ENCODE assay signal across 14 cellular contexts in the genomic region with DNA sequence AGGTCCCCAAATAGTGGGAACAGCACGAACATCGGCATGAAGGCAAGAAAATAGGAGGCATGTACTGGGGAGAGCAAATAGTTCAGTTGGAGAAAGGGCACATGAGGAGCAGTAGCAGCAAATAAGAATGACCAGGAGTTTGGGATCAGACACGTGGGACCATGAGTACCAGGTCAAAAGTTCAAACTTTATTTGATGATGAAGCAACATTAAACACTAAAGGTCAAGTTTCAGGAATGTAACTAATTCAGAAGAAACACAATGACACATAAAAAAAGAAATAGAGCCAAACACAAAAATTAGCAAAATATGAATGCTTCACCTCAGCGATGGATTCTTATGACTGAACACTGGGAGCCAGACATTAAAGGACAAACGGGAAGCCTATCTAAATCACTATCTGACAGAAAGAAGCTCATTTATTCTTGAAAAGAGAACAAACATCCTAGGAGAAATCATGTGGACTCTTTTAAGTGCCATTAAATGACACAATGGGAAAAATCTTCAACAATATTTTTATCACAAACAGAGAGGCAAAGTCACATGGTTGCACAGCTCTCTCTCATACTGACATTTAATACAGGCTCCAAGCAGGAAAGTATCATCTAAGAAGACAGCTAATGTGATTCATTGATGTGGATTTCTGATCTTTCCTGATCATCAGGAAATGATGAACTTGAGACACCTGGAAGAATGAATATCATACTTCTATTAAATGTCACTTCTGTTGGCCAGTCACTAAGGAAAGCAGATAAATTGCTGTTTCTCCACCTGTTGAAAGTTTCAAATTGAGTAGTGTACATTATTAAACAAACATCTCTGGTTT.
DNase-seq lines count a peak whose midpoint lies in the region; ATAC-seq lines count a peak whose summit lies in the region.
"Had no signal": no experiment of that assay in that cellular context is flagged by ENCODE, and none has a peak within 500 bp of the region (broad histone marks: within the 10 kb centered on the region; RNA-seq: fewer than 3 reads in every experiment).

No MANE protein-coding gene starts in this region.

- ATAC-seq in HG03442 (IDR thresholded peaks at IDR 0.05; ENCODE audit: unreplicated experiment) = no peak
- ATAC-seq: left cardiac atrium had no signal

- H3K4me3 ChIP-seq in skeletal muscle satellite cell (ENCODE audit: low read length) = peak overlapping the region; percentile 32
- H3K4me3 ChIP-seq: adrenal gland had no signal

- H3K4me2 ChIP-seq in skeletal muscle satellite cell (ENCODE audit: low read length) = peak overlapping the region; percentile 45

- H3K9ac ChIP-seq in skeletal muscle satellite cell (ENCODE audit: low read depth, low read length) = peak overlapping the region; percentile 80

- DNase-seq in HCEC 1CT (peak; percentile 26), astrocyte of the hippocampus (ENCODE audit: low read depth, low spot score) (peak; percentile 26), foreskin melanocyte (peak; percentile 23)
- no peak for DNase-seq in stimulated activated CD4-positive, alpha-beta T cell treated with anti-CD3 and anti-CD28 coated beads, Interleukin-4, amount 100 ng/mL, for 4 hours
- DNase-seq in stimulated activated CD4-positive, alpha-beta T cell treated with anti-CD3 and anti-CD28 coated beads, Interleukin-2, amount 100 ng/mL, for 24 hours = no peak
- DNase-seq: activated CD4-positive, CD25-positive, alpha-beta regulatory T cell treated with anti-CD3 and anti-CD28 coated beads, Interleukin-2, amount 50 U/mL, for 72 hours; activated T-cell treated with anti-CD3 and anti-CD28 coated beads for 4 hours; adrenal gland; COR-L47; left cardiac atrium; NCI-H1092 treated with DMSO at 0.1 percent for 48 hours; small intestine had no signal

- no peaks in the 10 kb centered on the region for H3K27me3 ChIP-seq in skeletal muscle satellite cell (ENCODE audit: control insufficient read depth, insufficient read depth, low read length)
- H3K27me3 ChIP-seq: adrenal gland had no signal

- H3K36me3 ChIP-seq in skeletal muscle satellite cell (ENCODE audit: insufficient read depth, low read length) = no peaks in the 10 kb centered on the region
- H3K36me3 ChIP-seq: adrenal gland had no signal

- H3K9me3 ChIP-seq in skeletal muscle satellite cell (replicated peaks; ENCODE audit: low read length) = no peaks in the 10 kb centered on the region
- H3K9me3 ChIP-seq: adrenal gland had no signal

- peaks cover 76% of the 10 kb centered on the region for H3K4me1 ChIP-seq in skeletal muscle satellite cell (ENCODE audit: control insufficient read depth, insufficient read depth, low read length)
- H3K4me1 ChIP-seq: adrenal gland had no signal

Comparison
In these comparisons a context has a peak if more than half of its experiments do, and no peak if none do; other contexts are left out.
1. DNase-seq: peak in HCEC 1CT (single experiment), astrocyte of the hippocampus (single experiment) and foreskin melanocyte (single experiment); none in stimulated activated CD4-positive, alpha-beta T cell treated with anti-CD3 and anti-CD28 coated beads, Interleukin-4, amount 100 ng/mL, for 4 hours (0 of 2) and stimulated activated CD4-positive, alpha-beta T cell treated with anti-CD3 and anti-CD28 coated beads, Interleukin-2, amount 100 ng/mL, for 24 hours (0 of 2).